In genomic region chr4:82261063-82261462, GRCh38 we compare ENCODE assay signal across 21 cellular contexts.
"Had no signal": no experiment of that assay in that cellular context is flagged by ENCODE, and none has a peak within 500 bp of the region (broad histone marks: within the 10 kb centered on the region; RNA-seq: fewer than 3 reads in every experiment).

No MANE protein-coding gene starts in this region.

- ATAC-seq: left cardiac atrium; lower lobe of right lung; pancreas; right cardiac atrium; stimulated activated effector memory CD8-positive, alpha-beta T cell treated with anti-CD3 and anti-CD28 coated beads, Interleukin-12 subunit alpha, Interleukin-12 subunit beta, amount 100 ng/mL, for 72 hours; stimulated activated naive CD8-positive, alpha-beta T cell treated with anti-CD3 and anti-CD28 coated beads, Interleukin-15, amount 100 ng/mL, for 72 hours had no signal

- DNase-seq: colonic mucosa; dermis blood vessel endothelial cell; esophagus squamous epithelium; foreskin fibroblast; kidney; left cardiac atrium; left ventricle myocardium inferior; lower lobe of right lung; mesenchymal stem cell; midbrain; occipital lobe; pancreas; right cardiac atrium; small intestine; stimulated activated CD4-positive, alpha-beta T cell treated with anti-CD3 and anti-CD28 coated beads, Interleukin-12 subunit alpha, Interleukin-12 subunit beta, amount 100 ng/mL, for 4 hours; stimulated activated CD4-positive, alpha-beta T cell treated with anti-CD3 and anti-CD28 coated beads, Interleukin-2, amount 100 ng/mL, for 48 hours; stimulated activated naive CD8-positive, alpha-beta T cell treated with anti-CD3 and anti-CD28 coated beads, Interleukin-15, amount 100 ng/mL, for 72 hours; transverse colon had no signal

- H3K4me3 Mint-ChIP-seq: nephron; stimulated activated effector memory CD8-positive, alpha-beta T cell treated with anti-CD3 and anti-CD28 coated beads, Interleukin-12 subunit alpha, Interleukin-12 subunit beta, amount 100 ng/mL, for 72 hours; stimulated activated naive CD8-positive, alpha-beta T cell treated with anti-CD3 and anti-CD28 coated beads, Interleukin-15, amount 100 ng/mL, for 72 hours had no signal

- H3K27ac Mint-ChIP-seq: nephron; progenitor cell of endocrine pancreas; stimulated activated effector memory CD8-positive, alpha-beta T cell treated with anti-CD3 and anti-CD28 coated beads, Interleukin-12 subunit alpha, Interleukin-12 subunit beta, amount 100 ng/mL, for 72 hours; stimulated activated naive CD8-positive, alpha-beta T cell treated with anti-CD3 and anti-CD28 coated beads, Interleukin-15, amount 100 ng/mL, for 72 hours had no signal

- H3K36me3 Mint-ChIP-seq: stimulated activated effector memory CD8-positive, alpha-beta T cell treated with anti-CD3 and anti-CD28 coated beads, Interleukin-12 subunit alpha, Interleukin-12 subunit beta, amount 100 ng/mL, for 72 hours had no signal

- H3K27me3 Mint-ChIP-seq: progenitor cell of endocrine pancreas; stimulated activated naive CD8-positive, alpha-beta T cell treated with anti-CD3 and anti-CD28 coated beads, Interleukin-15, amount 100 ng/mL, for 72 hours had no signal

- H3K9me3 Mint-ChIP-seq: stimulated activated effector memory CD8-positive, alpha-beta T cell treated with anti-CD3 and anti-CD28 coated beads, Interleukin-12 subunit alpha, Interleukin-12 subunit beta, amount 100 ng/mL, for 72 hours; stimulated activated naive CD8-positive, alpha-beta T cell treated with anti-CD3 and anti-CD28 coated beads, Interleukin-15, amount 100 ng/mL, for 72 hours had no signal

- H3K4me1 Mint-ChIP-seq: nephron; stimulated activated effector memory CD8-positive, alpha-beta T cell treated with anti-CD3 and anti-CD28 coated beads, Interleukin-12 subunit alpha, Interleukin-12 subunit beta, amount 100 ng/mL, for 72 hours; stimulated activated naive CD8-positive, alpha-beta T cell treated with anti-CD3 and anti-CD28 coated beads, Interleukin-15, amount 100 ng/mL, for 72 hours had no signal
